In genomic region chr2:126778561-126779285, GRCh38 we compare ENCODE assay signal across 25 cellular contexts.
A peak's percentile ranks its signal among the peaks of the same experiment; 100 is the strongest.
DNase-seq lines count a peak whose midpoint lies in the region; FAIRE-seq and TF ChIP-seq lines count a peak whose summit lies in the region.
"Had no signal": no experiment of that assay in that cellular context is flagged by ENCODE, and none has a peak within 500 bp of the region (broad histone marks: within the 10 kb centered on the region; RNA-seq: fewer than 3 reads in every experiment).

No MANE protein-coding gene starts in this region.

- no peaks in the 10 kb centered on the region for H3K36me3 ChIP-seq in kidney (ENCODE audit: control insufficient read depth in 1 of 2, insufficient read depth in 2 of 2, low read length in 2 of 2)
- no peaks in the 10 kb centered on the region for H3K36me3 ChIP-seq in smooth muscle cell (ENCODE audit: low read depth)
- H3K36me3 ChIP-seq: ovary, SJCRH30 had no signal

- peaks cover 64% of the 10 kb centered on the region for H3K27me3 Mint-ChIP-seq in progenitor cell of endocrine pancreas

- no peaks in the 10 kb centered on the region for H3K36me3 Mint-ChIP-seq in progenitor cell of endocrine pancreas (ENCODE audit: insufficient read depth)

- WGBS in smooth muscle cell (ENCODE audit: low lambda C conversion rate): 62% methylated on average over 9 of the region's 9 CpGs

- no peak overlapping the region for H2AFZ ChIP-seq in smooth muscle cell (ENCODE audit: low read depth)

- no peak overlapping the region for H3K9ac ChIP-seq in kidney (ENCODE audit: low read length in 2 of 2)
- H3K9ac ChIP-seq in smooth muscle cell (ENCODE audit: low read depth): no peak overlapping the region

- H4K20me1 ChIP-seq in smooth muscle cell (ENCODE audit: low read depth): no peaks in the 10 kb centered on the region

- H3K9me3 ChIP-seq in kidney (ENCODE audit: control insufficient read depth in 1 of 2, low read length in 2 of 2) (no peaks in the 10 kb centered on the region), smooth muscle cell (replicated peaks; ENCODE audit: low read depth) (no peaks in the 10 kb centered on the region)
- H3K9me3 ChIP-seq: ovary, SJCRH30 had no signal

- no peaks in the 10 kb centered on the region for H3F3A ChIP-seq in smooth muscle cell (ENCODE audit: low read depth)

- no peaks in the 10 kb centered on the region for H3K9me3 Mint-ChIP-seq in progenitor cell of endocrine pancreas (ENCODE audit: low read depth)

- no peak overlapping the region for H3K27ac Mint-ChIP-seq in progenitor cell of endocrine pancreas

- peaks cover 4% of the 10 kb centered on the region for H3K4me1 Mint-ChIP-seq in progenitor cell of endocrine pancreas (ENCODE audit: low read depth)

- no peak overlapping the region for H3K4me3 ChIP-seq in kidney (ENCODE audit: low read length in 2 of 2)
- H3K4me3 ChIP-seq in smooth muscle cell: no peak overlapping the region
- H3K4me3 ChIP-seq: ovary, SJCRH30 had no signal

- FAIRE-seq in kidney (lab: Jason Lieb, UNC): no peak
- FAIRE-seq: H1, RCC 7860 had no signal

- H3K27me3 ChIP-seq in smooth muscle cell (ENCODE audit: low read depth): peaks cover 30% of the 10 kb centered on the region
- H3K27me3 ChIP-seq: ovary, SJCRH30 had no signal

- peak; percentile 2 for DNase-seq in NCI-H146 treated with DMSO at 0.1 percent for 48 hours (lab: John Stamatoyannopoulos, UW; ENCODE audit: unreplicated experiment)
- DNase-seq in NCI-H146 (lab: John Stamatoyannopoulos, UW): no peak
- DNase-seq in ELF-1 (ENCODE audit: low read depth, low spot score): peak; percentile 63
- peak; percentile 65 for DNase-seq in kidney
- no peak for DNase-seq in progenitor cell of endocrine pancreas (ENCODE audit: low spot score, unreplicated experiment)
- no peak for DNase-seq in AML-193 (lab: John Stamatoyannopoulos, UW)
- no peak for DNase-seq in smooth muscle cell (lab: John Stamatoyannopoulos, UW; ENCODE audit: unreplicated experiment)
- DNase-seq in activated gamma-delta T cell treated with Interleukin-2 at 50 U/mL for 16 hours: no peak
- DNase-seq: activated CD4-positive, alpha-beta T cell treated with anti-CD3 and anti-CD28 coated beads for 4 hours; activated naive CD4-positive, alpha-beta T cell treated with anti-CD3 and anti-CD28 coated beads, Interleukin-2, amount 50 U/mL, for 16 hours; activated T-cell treated with anti-CD3 and anti-CD28 coated beads, Interleukin-2, amount 50 U/mL, for 48 hours; amygdala; kidney glomerular epithelial cell; NCI-H1105; NCI-H2029 treated with DMSO at 0.1 percent for 48 hours; NCI-H446 treated with DMSO at 0.1 percent for 48 hours; right cardiac atrium; SJCRH30; stimulated activated CD4-positive, alpha-beta T cell treated with anti-CD3 and anti-CD28 coated beads, Interleukin-4, amount 100 ng/mL, for 4 hours; stimulated activated naive CD8-positive, alpha-beta T cell treated with anti-CD3 and anti-CD28 coated beads, Interleukin-15, Interleukin-2, amounts not matched to agents 100 U/mL and 50 U/mL, for 24 hours; T-helper 17 cell had no signal

- TF ChIP-seq CTCF in kidney (IDR thresholded peaks at IDR 0.05; ENCODE audit: borderline replicate concordance, extremely low read depth, insufficient read depth): no peak
- TF ChIP-seq CTCF in progenitor cell of endocrine pancreas (IDR thresholded peaks at IDR 0.05; ENCODE audit: unreplicated experiment): no peak
- TF ChIP-seq CTCF in smooth muscle cell (IDR thresholded peaks at IDR 0.05; ENCODE audit: borderline replicate concordance, insufficient read depth, poor library complexity, severe bottlenecking): no peak

- H3K27ac ChIP-seq in kidney (ENCODE audit: low read depth in 2 of 2, low read length in 2 of 2) (no peak overlapping the region), smooth muscle cell (ENCODE audit: low read depth) (no peak overlapping the region)
- H3K27ac ChIP-seq: 22Rv1, ovary, SJCRH30 had no signal

- intact Hi-C loops in kidney (cut with DNase I): loop anchor here (5.0 kb wide), 1 partner anchor 251 kb away; no protein-coding TSS in a partner anchor

- no peaks in the 10 kb centered on the region for H3K79me2 ChIP-seq in smooth muscle cell (ENCODE audit: low read depth)

- H3K4me1 ChIP-seq in kidney (ENCODE audit: control insufficient read depth in 1 of 2, insufficient read depth in 1 of 2, low read depth in 1 of 2, low read length in 2 of 2) (no peaks in the 10 kb centered on the region), smooth muscle cell (ENCODE audit: low read depth) (no peaks in the 10 kb centered on the region)
- H3K4me1 ChIP-seq: SJCRH30 had no signal

- H3K4me3 Mint-ChIP-seq in progenitor cell of endocrine pancreas (ENCODE audit: low read depth): peak overlapping the region; percentile 33
- H3K4me3 Mint-ChIP-seq: T-helper 17 cell had no signal

- H3K4me2 ChIP-seq in smooth muscle cell: no peak overlapping the region

Comparison
In these comparisons a context has a peak if more than half of its experiments do, and no peak if none do; other contexts are left out.
1. DNase-seq: peak in NCI-H146 treated with DMSO at 0.1 percent for 48 hours (single experiment), ELF-1 (single experiment) and kidney (single experiment); none in NCI-H146 (single experiment), progenitor cell of endocrine pancreas (single experiment), AML-193 (0 of 2), smooth muscle cell (single experiment) and activated gamma-delta T cell treated with Interleukin-2 at 50 U/mL for 16 hours (single experiment).